Comparison of ENCODE assay signal across 11 cellular contexts in genomic region chr13:31159306-31159705, GRCh38. TPM values are rescaled to one million over a fixed set of nuclear protein-coding genes. Genes with fewer than 3 reads are reported as not detected.
DNase-seq lines count a peak whose midpoint lies in the region; ATAC-seq, FAIRE-seq and TF ChIP-seq lines count a peak whose summit lies in the region.
"Had no signal": no experiment of that assay in that cellular context is flagged by ENCODE, and none has a peak within 500 bp of the region (broad histone marks: within the 10 kb centered on the region; RNA-seq: fewer than 3 reads in every experiment).

No MANE protein-coding gene starts in this region.

- no peaks in the 10 kb centered on the region for H3K27me3 Mint-ChIP-seq in activated T-helper 1 cell treated with anti-CD3 and anti-CD28 coated beads, Interleukin-12 subunit alpha, Interleukin-12 subunit beta, Interleukin-2, Interleukin-4 antibody, amounts not matched to agents 30 ng/mL and 10 ng/mL and 1 ng/mL, durations not matched to agents 14 hours and 24 hours and 36 hours (ENCODE audit: insufficient read depth)
- H3K27me3 Mint-ChIP-seq: naive B cell had no signal

- H3K36me3 Mint-ChIP-seq in activated T-helper 1 cell treated with anti-CD3 and anti-CD28 coated beads, Interleukin-12 subunit alpha, Interleukin-12 subunit beta, Interleukin-2, Interleukin-4 antibody, amounts not matched to agents 30 ng/mL and 10 ng/mL and 1 ng/mL, durations not matched to agents 14 hours and 24 hours and 36 hours (ENCODE audit: low read depth), result peaks cover 48% of the 10 kb centered on the region

- no peaks in the 10 kb centered on the region; the same call in 1 of the 2 replicates for H3K4me1 ChIP-seq in BE2C

- H3K9me3 Mint-ChIP-seq in activated T-helper 1 cell treated with anti-CD3 and anti-CD28 coated beads, Interleukin-12 subunit alpha, Interleukin-12 subunit beta, Interleukin-2, Interleukin-4 antibody, amounts not matched to agents 30 ng/mL and 10 ng/mL and 1 ng/mL, durations not matched to agents 14 hours and 24 hours and 36 hours, result no peaks in the 10 kb centered on the region

- peak overlapping the region; percentile 61 for H3K27ac Mint-ChIP-seq in activated T-helper 1 cell treated with anti-CD3 and anti-CD28 coated beads, Interleukin-12 subunit alpha, Interleukin-12 subunit beta, Interleukin-2, Interleukin-4 antibody, amounts not matched to agents 30 ng/mL and 10 ng/mL and 1 ng/mL, durations not matched to agents 14 hours and 24 hours and 36 hours

- peak; percentile 60 for FAIRE-seq in islet of Langerhans (lab: Jason Lieb, UNC)

- TF ChIP-seq CTCF in BE2C (IDR thresholded peaks at IDR 0.05; ENCODE audit: low read depth, low read length), result no peak
- TF ChIP-seq CTCF in HL-60 (IDR thresholded peaks at IDR 0.05; ENCODE audit: insufficient read depth, low read length), result no peak

- H3K4me3 ChIP-seq in BE2C (ENCODE audit: low read depth, low read length), result peak overlapping the region; percentile 95
- H3K4me3 ChIP-seq in HL-60 (replicated peaks; ENCODE audit: insufficient read depth, low read length), result 0 out of 2 replicates have a peak overlapping the region, but pooled peaks have one; percentile 0

- no peak overlapping the region for H3K27ac ChIP-seq in HL-60 (replicated peaks)

- intact Hi-C loops in activated T-helper 1 cell treated with anti-CD3 and anti-CD28 coated beads, Interleukin-12 subunit alpha, Interleukin-12 subunit beta, Interleukin-2, Interleukin-4 antibody, amounts not matched to agents 30 ng/mL and 10 ng/mL and 1 ng/mL, durations not matched to agents 14 hours and 24 hours and 36 hours (cut with micrococcal nuclease), result no loop called here
- intact Hi-C loops in posterior vena cava (cut with DNase I), result no loop called here

- DNase-seq in BE2C, result no peak
- no peak for DNase-seq in HL-60 (ENCODE audit: low read depth in 1 of 2, low spot score in 1 of 2)
- DNase-seq in activated T-helper 1 cell treated with anti-CD3 and anti-CD28 coated beads, Interleukin-12 subunit alpha, Interleukin-12 subunit beta, Interleukin-2, Interleukin-4 antibody, amounts not matched to agents 30 ng/mL and 10 ng/mL and 1 ng/mL, durations not matched to agents 14 hours and 24 hours and 36 hours (ENCODE audit: low spot score), result no peak
- DNase-seq in posterior vena cava (ENCODE audit: low spot score), result no peak
- no peak for DNase-seq in DMS 273 (lab: John Stamatoyannopoulos, UW; ENCODE audit: unreplicated experiment)
- DNase-seq in GOT3 (lab: John Stamatoyannopoulos, UW), result no peak
- DNase-seq: naive B cell, OCI-M1 had no signal

- peaks cover 34% of the 10 kb centered on the region for H3K36me3 ChIP-seq in BE2C

- H3K9me3 ChIP-seq in BE2C, result no peaks in the 10 kb centered on the region
- H3K9me3 ChIP-seq: esophagus muscularis mucosa had no signal

- H3K27me3 ChIP-seq in BE2C, result no peaks in the 10 kb centered on the region
- H3K27me3 ChIP-seq in HL-60 (ENCODE audit: insufficient read depth, poor library complexity, severe bottlenecking), result no peaks in the 10 kb centered on the region
- H3K27me3 ChIP-seq: esophagus muscularis mucosa had no signal

- peak overlapping the region; percentile 98 for H3K4me3 Mint-ChIP-seq in activated T-helper 1 cell treated with anti-CD3 and anti-CD28 coated beads, Interleukin-12 subunit alpha, Interleukin-12 subunit beta, Interleukin-2, Interleukin-4 antibody, amounts not matched to agents 30 ng/mL and 10 ng/mL and 1 ng/mL, durations not matched to agents 14 hours and 24 hours and 36 hours

- ATAC-seq in HG03108 (IDR thresholded peaks at IDR 0.05; ENCODE audit: unreplicated experiment), result no peak

- H3K4me1 Mint-ChIP-seq in activated T-helper 1 cell treated with anti-CD3 and anti-CD28 coated beads, Interleukin-12 subunit alpha, Interleukin-12 subunit beta, Interleukin-2, Interleukin-4 antibody, amounts not matched to agents 30 ng/mL and 10 ng/mL and 1 ng/mL, durations not matched to agents 14 hours and 24 hours and 36 hours (ENCODE audit: low read depth), result peaks cover 60% of the 10 kb centered on the region

RNA-seq across cellular contexts. Expression of gene HSPH1, which starts 2.4 kb away (rescaled TPM):
- polyA plus RNA-seq in BE2C (2012; ENCODE audit: insufficient read depth, insufficient read length, low read depth), result 108 TPM
- 310 and 326 TPM in 2 replicates for total RNA-seq in activated T-helper 1 cell treated with anti-CD3 and anti-CD28 coated beads, Interleukin-12 subunit alpha, Interleukin-12 subunit beta, Interleukin-2, Interleukin-4 antibody, amounts not matched to agents 30 ng/mL and 10 ng/mL and 1 ng/mL, durations not matched to agents 14 hours and 24 hours and 36 hours
- total RNA-seq in posterior vena cava, result 10 to 100 TPM; 42.3 to 54.1 TPM

RNA-seq across cellular contexts. Expression of gene B3GLCT, which starts 40.5 kb away (rescaled TPM):
- polyA plus RNA-seq in BE2C (2012; ENCODE audit: insufficient read depth, insufficient read length, low read depth), result 1.1 TPM
- 4.2 and 4.3 TPM in 2 replicates for total RNA-seq in activated T-helper 1 cell treated with anti-CD3 and anti-CD28 coated beads, Interleukin-12 subunit alpha, Interleukin-12 subunit beta, Interleukin-2, Interleukin-4 antibody, amounts not matched to agents 30 ng/mL and 10 ng/mL and 1 ng/mL, durations not matched to agents 14 hours and 24 hours and 36 hours
- total RNA-seq in posterior vena cava, result 1 to 10 TPM; 5.6 to 7.3 TPM
